Comparison of ENCODE assay signal across 15 cellular contexts in the genomic region with DNA sequence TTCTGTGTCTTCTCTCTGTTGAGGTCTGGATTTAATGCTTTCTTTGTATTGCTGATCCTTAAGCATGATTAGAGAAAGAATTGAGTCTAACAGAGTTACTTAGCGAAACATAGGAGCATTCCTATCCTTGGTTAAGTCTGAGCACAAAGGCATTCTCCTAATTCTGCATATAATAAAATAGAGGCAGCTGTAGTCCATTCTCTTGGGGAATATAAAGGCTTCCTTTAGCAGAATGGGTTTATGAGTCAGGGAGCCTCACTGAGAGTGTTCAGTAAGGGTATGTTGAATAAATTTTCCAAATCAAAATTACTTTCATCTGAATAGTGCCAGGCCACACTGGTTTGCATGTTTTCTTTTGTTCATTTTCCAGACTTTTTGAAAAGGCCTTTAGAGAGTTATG.
A peak's percentile ranks its signal among the peaks of the same experiment; 100 is the strongest.
DNase-seq lines count a peak whose midpoint lies in the region; ATAC-seq and TF ChIP-seq lines count a peak whose summit lies in the region.
"Had no signal": no experiment of that assay in that cellular context is flagged by ENCODE, and none has a peak within 500 bp of the region (broad histone marks: within the 10 kb centered on the region; RNA-seq: fewer than 3 reads in every experiment).

No MANE protein-coding gene starts in this region.

- H3K36me3 ChIP-seq in HAP-1 (replicated peaks) (no peaks in the 10 kb centered on the region), heart right ventricle (peaks cover 0 to 91% (median 0%) of the 10 kb centered on the region in 9 donors)

- in situ Hi-C loops in HAP-1 (cut with MboI; ENCODE audit: low sequenced_read_pairs) (no loop called here), astrocyte of the spinal cord (cut with HindIII; ENCODE audit: low sequenced_read_pairs) (no loop called here)

- H3K4me1 ChIP-seq in HAP-1: peaks cover 19% of the 10 kb centered on the region
- no peaks in the 10 kb centered on the region for H3K4me1 ChIP-seq in heart right ventricle
- H3K4me1 ChIP-seq: BLaER1 had no signal

- DNase-seq in HAP-1 (ENCODE audit: low spot score in 2 of 2) (peak; percentile 41 to 99), astrocyte of the spinal cord (ENCODE audit: low read depth, low spot score) (peak; percentile 20), medulla oblongata (ENCODE audit: extremely low spot score) (peak; percentile 56), stromal cell of bone marrow (ENCODE audit: low read depth) (peak; percentile 80), T-helper 9 cell (no peak), NCI-H1105 treated with DMSO at 0.1 percent for 48 hours (lab: John Stamatoyannopoulos, UW) (no peak), heart right ventricle (no peak)
- DNase-seq: DMS153, NCI-H1048, NCI-H345, NCI-H69, PC-3 had no signal

- H3K9me3 ChIP-seq in HAP-1 (no peaks in the 10 kb centered on the region), heart right ventricle (no peaks in the 10 kb centered on the region)
- H3K9me3 ChIP-seq: BLaER1 had no signal

- WGBS in heart right ventricle, 2 donors: 98% methylated on average over 1 of the region's 1 CpG

- intact Hi-C loops in heart right ventricle (cut with DNase I): no loop called here

- H3K27me3 ChIP-seq in HAP-1 (ENCODE audit: low read depth): no peaks in the 10 kb centered on the region
- no peaks in the 10 kb centered on the region for H3K27me3 ChIP-seq in heart right ventricle
- H3K27me3 ChIP-seq: BLaER1 had no signal

- H3K4me3 ChIP-seq in HAP-1 (no peak overlapping the region), astrocyte of the spinal cord (ENCODE audit: low read depth, low read length) (no peak overlapping the region), heart right ventricle (no peak overlapping the region)
- H3K4me3 ChIP-seq: BLaER1 had no signal

- no peak overlapping the region for H3K27ac ChIP-seq in heart right ventricle
- H3K27ac ChIP-seq: BLaER1 had no signal

- ATAC-seq in HG02840 (IDR thresholded peaks at IDR 0.05; ENCODE audit: low FRiP score, unreplicated experiment) (no peak), heart right ventricle (no peak)
- ATAC-seq: HCT116, PC-3 had no signal

- TF ChIP-seq CTCF in astrocyte of the spinal cord (IDR thresholded peaks at IDR 0.05; ENCODE audit: low read depth, low read length): no peak
- no peak for TF ChIP-seq CTCF in heart right ventricle (IDR thresholded peaks at IDR 0.05)

Comparison
In these comparisons a context has a peak if more than half of its experiments do, and no peak if none do; other contexts are left out.
1. DNase-seq: peak in HAP-1 (2 of 2), astrocyte of the spinal cord (single experiment), medulla oblongata (single experiment) and stromal cell of bone marrow (single experiment); none in T-helper 9 cell (single experiment), NCI-H1105 treated with DMSO at 0.1 percent for 48 hours (single experiment) and heart right ventricle (0 of 2).